Comparison of ENCODE assay signal across 17 cellular contexts in the genomic region with DNA sequence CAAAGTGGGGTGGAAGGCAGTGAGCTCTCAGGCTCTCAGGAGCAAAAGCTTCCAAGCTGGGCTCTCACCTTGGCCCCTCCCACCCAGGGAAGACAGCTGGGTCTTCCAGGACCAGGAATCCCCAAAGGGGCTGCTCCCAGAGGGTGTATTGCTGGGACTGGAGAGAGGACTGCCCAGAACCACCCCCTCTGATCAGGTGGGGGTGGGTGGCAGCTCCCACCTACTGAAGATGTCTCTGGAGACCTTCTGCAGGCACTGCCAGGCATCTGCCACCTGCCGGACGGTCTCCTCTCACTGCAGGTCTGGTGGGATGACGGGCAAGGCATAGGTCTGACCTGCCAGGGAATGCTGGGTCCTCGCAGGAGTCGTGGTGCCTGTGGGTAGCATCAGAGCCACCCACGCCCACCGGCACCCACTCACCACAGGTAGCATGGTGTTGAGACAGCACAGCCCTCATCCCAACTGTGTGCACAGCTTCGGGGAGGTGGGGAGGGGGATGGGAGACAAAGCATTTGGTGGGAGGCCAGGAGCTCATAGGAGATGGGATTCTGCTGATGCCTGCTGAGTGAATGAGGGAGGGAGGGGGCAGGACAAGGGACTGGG.
DNase-seq lines count a peak whose midpoint lies in the region; ATAC-seq and TF ChIP-seq lines count a peak whose summit lies in the region.
"Had no signal": no experiment of that assay in that cellular context is flagged by ENCODE, and none has a peak within 500 bp of the region (broad histone marks: within the 10 kb centered on the region; RNA-seq: fewer than 3 reads in every experiment).

No MANE protein-coding gene starts in this region.

- H3K9me2 ChIP-seq in Loucy (replicated peaks; ENCODE audit: low read depth, low read length) (no peaks in the 10 kb centered on the region), OCI-LY7 (ENCODE audit: insufficient read depth, low read length) (no peaks in the 10 kb centered on the region)

- CTCF ChIA-PET in HEK293 (lab: Yijun Ruan, JAX), result no interaction called here
- CTCF ChIA-PET in OCI-LY7 (lab: Charles Lee; ENCODE audit: unreplicated experiment), result no interaction called here

- peaks cover 6% of the 10 kb centered on the region for H3K9me3 Mint-ChIP-seq in neural progenitor cell

- H3K36me3 ChIP-seq in HEK293 (ENCODE audit: control insufficient read depth in 2 of 2, insufficient read depth in 1 of 2, low read length in 2 of 2) (no peaks in the 10 kb centered on the region), Loucy (ENCODE audit: insufficient read depth, low read length) (no peaks in the 10 kb centered on the region), OCI-LY7 (ENCODE audit: insufficient read depth, low read length) (no peaks in the 10 kb centered on the region), neural progenitor cell (no peaks in the 10 kb centered on the region), HAP-1 (replicated peaks) (no peaks in the 10 kb centered on the region)
- H3K36me3 ChIP-seq: BE2C, Peyer's patch had no signal

- ATAC-seq in HG02885 (IDR thresholded peaks at IDR 0.05; ENCODE audit: poor library complexity, unreplicated experiment), result no peak
- ATAC-seq: SK-N-SH treated with all-trans-retinoic acid at 6 μM for 48 hours had no signal

- H3K9ac ChIP-seq in Loucy (ENCODE audit: low read depth, low read length, poor library complexity, severe bottlenecking) (no peak overlapping the region), neural progenitor cell (no peak overlapping the region)

- H3K79me2 ChIP-seq in Loucy (ENCODE audit: insufficient read depth, low read length), result no peaks in the 10 kb centered on the region
- no peaks in the 10 kb centered on the region for H3K79me2 ChIP-seq in OCI-LY7 (ENCODE audit: insufficient read depth, low read depth, low read length)
- no peaks in the 10 kb centered on the region for H3K79me2 ChIP-seq in neural progenitor cell (ENCODE audit: low read depth)

- peak; percentile 40 for DNase-seq in OCI-LY7 (ENCODE audit: low spot score)
- DNase-seq in neural progenitor cell (ENCODE audit: low spot score), result no peak
- no peak for DNase-seq in activated CD4-positive, CD25-positive, alpha-beta regulatory T cell treated with anti-CD3 and anti-CD28 coated beads, Interleukin-2, amount 50 U/mL, for 72 hours
- DNase-seq in HAP-1 (ENCODE audit: low spot score in 2 of 2), result no peak
- DNase-seq: BE2C, DMS53, EL, GF-D8, KG1, NCI-H1694, NCI-H446 treated with DMSO at 0.1 percent for 48 hours, NCI-H526 treated with DMSO at 0.1 percent for 48 hours had no signal

- H3K9me3 ChIP-seq in HEK293 (ENCODE audit: control insufficient read depth, insufficient read depth, low read depth, low read length) (no peaks in the 10 kb centered on the region), Loucy (ENCODE audit: insufficient read depth, low read depth, low read length) (no peaks in the 10 kb centered on the region), OCI-LY7 (ENCODE audit: low read length) (no peaks in the 10 kb centered on the region), neural progenitor cell (ENCODE audit: low read depth) (no peaks in the 10 kb centered on the region), HAP-1 (no peaks in the 10 kb centered on the region)
- H3K9me3 ChIP-seq: BE2C, Peyer's patch had no signal

- H3K27me3 ChIP-seq in Loucy (ENCODE audit: insufficient read depth, low read length, poor library complexity, severe bottlenecking) (no peaks in the 10 kb centered on the region), neural progenitor cell (no peaks in the 10 kb centered on the region), HAP-1 (ENCODE audit: low read depth) (no peaks in the 10 kb centered on the region)
- H3K27me3 ChIP-seq: Peyer's patch had no signal

- peaks cover 11% of the 10 kb centered on the region for H3K27me3 Mint-ChIP-seq in neural progenitor cell (ENCODE audit: insufficient read depth, low read depth)

- peak overlapping the region; percentile 78 for H3K27ac Mint-ChIP-seq in neural progenitor cell

- POLR2A ChIA-PET in HEK293 (lab: Yijun Ruan, JAX) (no interaction called here), OCI-LY7 (lab: Charles Lee) (no interaction called here)

- no peaks in the 10 kb centered on the region for H3K4me1 ChIP-seq in HEK293 (ENCODE audit: control insufficient read depth, insufficient read depth, low read length)
- peaks cover 6% of the 10 kb centered on the region for H3K4me1 ChIP-seq in Loucy (ENCODE audit: insufficient read depth, low read length, poor library complexity, severe bottlenecking)
- no peaks in the 10 kb centered on the region for H3K4me1 ChIP-seq in OCI-LY7 (ENCODE audit: insufficient read depth, low read length, poor library complexity, severe bottlenecking)
- H3K4me1 ChIP-seq in neural progenitor cell, result peaks cover 11% of the 10 kb centered on the region
- H3K4me1 ChIP-seq in HAP-1, result peaks cover 7% of the 10 kb centered on the region
- H3K4me1 ChIP-seq: Peyer's patch had no signal

- BruUV-seq in OCI-LY7 (replicated peaks; lab: Mats Ljungman, UMichigan), result no TSS peak

- H3K4me3 ChIP-seq in HEK293 (ENCODE audit: low read depth, low read length) (no peak overlapping the region), Loucy (ENCODE audit: low read length, poor library complexity, severe bottlenecking) (no peak overlapping the region), OCI-LY7 (ENCODE audit: low read depth, low read length, poor library complexity, severe bottlenecking) (no peak overlapping the region), neural progenitor cell (no peak overlapping the region), HAP-1 (no peak overlapping the region)
- H3K4me3 ChIP-seq: Peyer's patch had no signal

- H3K36me3 Mint-ChIP-seq in neural progenitor cell, result no peaks in the 10 kb centered on the region

- peak overlapping the region; percentile 45; the same call in 1 of the 2 replicates for H2AFZ ChIP-seq in Loucy (ENCODE audit: low read length)
- H2AFZ ChIP-seq in OCI-LY7 (ENCODE audit: low read length), result no peak overlapping the region
- no peak overlapping the region for H2AFZ ChIP-seq in neural progenitor cell (replicated peaks)

- no peaks in the 10 kb centered on the region for H3F3A ChIP-seq in Loucy (ENCODE audit: low read depth)
- no peaks in the 10 kb centered on the region for H3F3A ChIP-seq in neural progenitor cell (ENCODE audit: low read depth)

- H3K4me3 Mint-ChIP-seq in neural progenitor cell, result no peak overlapping the region

- peaks cover 26% of the 10 kb centered on the region for H3K4me1 Mint-ChIP-seq in neural progenitor cell

- in situ Hi-C loops in HAP-1 (cut with MboI; ENCODE audit: low sequenced_read_pairs), result no loop called here

- no peak for TF ChIP-seq CTCF in HEK293 (tag by site-specific recombination; IDR thresholded peaks at IDR 0.05)
- no peak for TF ChIP-seq CTCF in Loucy (conservative IDR thresholded peaks at IDR 0.05; ENCODE audit: low read length)
- peak; percentile 60 for TF ChIP-seq CTCF in OCI-LY7 (conservative IDR thresholded peaks at IDR 0.05; ENCODE audit: low read length)
- no peak for TF ChIP-seq CTCF in neural progenitor cell (IDR thresholded peaks at IDR 0.05)

- H3K4me2 ChIP-seq in Loucy (ENCODE audit: low read depth, low read length, poor library complexity, severe bottlenecking) (no peak overlapping the region), OCI-LY7 (ENCODE audit: low read length) (no peak overlapping the region), neural progenitor cell (no peak overlapping the region)

- no peak overlapping the region for H3K27ac ChIP-seq in HEK293 (ENCODE audit: extremely low read depth, low read depth, low read length)
- no peak overlapping the region for H3K27ac ChIP-seq in OCI-LY7 (ENCODE audit: low read depth, low read length, poor library complexity, severe bottlenecking)
- H3K27ac ChIP-seq in neural progenitor cell, result no peak overlapping the region
- H3K27ac ChIP-seq: Peyer's patch had no signal

- H4K20me1 ChIP-seq in Loucy (ENCODE audit: insufficient read depth, low read length, poor library complexity, severe bottlenecking) (no peaks in the 10 kb centered on the region), OCI-LY7 (ENCODE audit: insufficient read depth, low read length) (no peaks in the 10 kb centered on the region), neural progenitor cell (ENCODE audit: low read depth) (no peaks in the 10 kb centered on the region)

- intact Hi-C loops in OCI-LY7 (cut with micrococcal nuclease; ENCODE audit: unreplicated experiment), result no loop called here

TF ChIP-seq in HEK293, 187 proteins besides CTCF, POLR2A, EP300 and RAD21:
- TF ChIP-seq EGR2 (tag by site-specific recombination; IDR thresholded peaks at IDR 0.05; ENCODE audit: low read depth), result peak; percentile 46
- no peak for TF ChIP-seq ZNF157 (tag by site-specific recombination; IDR thresholded peaks at IDR 0.05)
- no peak for TF ChIP-seq ZNF658 (tag by site-specific recombination; IDR thresholded peaks at IDR 0.05)
- TF ChIP-seq ZFHX2 (tag by site-specific recombination; conservative IDR thresholded peaks at IDR 0.05), result peak; percentile 48
TF ChIP-seq in HEK293: peak in this region for 2.
